1 cellular context compared by ENCODE assay signal in the genomic region with DNA sequence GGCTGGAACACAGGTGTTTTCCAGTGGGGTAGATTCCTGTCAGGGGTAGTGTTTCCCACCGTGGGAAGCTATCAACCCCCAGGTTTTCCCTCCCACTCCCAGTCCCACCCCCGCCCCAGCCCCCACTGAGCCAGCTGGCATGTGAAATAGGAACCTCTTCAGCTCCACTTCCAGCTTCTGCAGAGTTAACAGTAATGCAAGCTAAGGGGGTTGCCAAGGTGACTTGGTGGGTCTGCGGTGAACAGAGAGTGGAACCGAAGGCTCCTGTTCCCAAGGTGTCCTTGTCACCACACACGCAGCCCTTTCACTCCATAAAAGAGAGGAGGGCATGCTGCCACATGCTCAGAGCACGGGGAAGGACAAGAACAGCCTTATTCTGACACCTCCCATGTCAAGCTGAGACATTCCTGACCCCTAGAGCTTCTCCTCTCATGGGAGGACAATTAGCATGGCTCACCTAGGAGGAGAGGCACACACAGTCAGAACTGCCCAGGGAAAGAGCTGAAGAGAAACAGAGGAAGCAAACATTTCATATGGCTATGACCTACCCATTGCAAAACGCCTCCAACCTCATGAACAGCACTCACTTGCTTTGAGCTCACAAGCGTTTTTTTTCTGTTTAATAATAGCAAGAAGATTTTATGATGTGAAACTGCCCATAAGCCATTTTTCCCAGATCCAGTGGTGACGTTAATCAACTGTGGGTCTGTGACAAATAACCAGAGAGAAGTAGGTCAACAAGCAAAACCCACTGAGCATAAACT.
TF ChIP-seq lines count a peak whose summit lies in the region.

No MANE protein-coding gene starts in this region.

TF ChIP-seq in GM12878, 131 proteins besides CTCF, POLR2A, EP300 and RAD21:
- TF ChIP-seq, protein P1, sequence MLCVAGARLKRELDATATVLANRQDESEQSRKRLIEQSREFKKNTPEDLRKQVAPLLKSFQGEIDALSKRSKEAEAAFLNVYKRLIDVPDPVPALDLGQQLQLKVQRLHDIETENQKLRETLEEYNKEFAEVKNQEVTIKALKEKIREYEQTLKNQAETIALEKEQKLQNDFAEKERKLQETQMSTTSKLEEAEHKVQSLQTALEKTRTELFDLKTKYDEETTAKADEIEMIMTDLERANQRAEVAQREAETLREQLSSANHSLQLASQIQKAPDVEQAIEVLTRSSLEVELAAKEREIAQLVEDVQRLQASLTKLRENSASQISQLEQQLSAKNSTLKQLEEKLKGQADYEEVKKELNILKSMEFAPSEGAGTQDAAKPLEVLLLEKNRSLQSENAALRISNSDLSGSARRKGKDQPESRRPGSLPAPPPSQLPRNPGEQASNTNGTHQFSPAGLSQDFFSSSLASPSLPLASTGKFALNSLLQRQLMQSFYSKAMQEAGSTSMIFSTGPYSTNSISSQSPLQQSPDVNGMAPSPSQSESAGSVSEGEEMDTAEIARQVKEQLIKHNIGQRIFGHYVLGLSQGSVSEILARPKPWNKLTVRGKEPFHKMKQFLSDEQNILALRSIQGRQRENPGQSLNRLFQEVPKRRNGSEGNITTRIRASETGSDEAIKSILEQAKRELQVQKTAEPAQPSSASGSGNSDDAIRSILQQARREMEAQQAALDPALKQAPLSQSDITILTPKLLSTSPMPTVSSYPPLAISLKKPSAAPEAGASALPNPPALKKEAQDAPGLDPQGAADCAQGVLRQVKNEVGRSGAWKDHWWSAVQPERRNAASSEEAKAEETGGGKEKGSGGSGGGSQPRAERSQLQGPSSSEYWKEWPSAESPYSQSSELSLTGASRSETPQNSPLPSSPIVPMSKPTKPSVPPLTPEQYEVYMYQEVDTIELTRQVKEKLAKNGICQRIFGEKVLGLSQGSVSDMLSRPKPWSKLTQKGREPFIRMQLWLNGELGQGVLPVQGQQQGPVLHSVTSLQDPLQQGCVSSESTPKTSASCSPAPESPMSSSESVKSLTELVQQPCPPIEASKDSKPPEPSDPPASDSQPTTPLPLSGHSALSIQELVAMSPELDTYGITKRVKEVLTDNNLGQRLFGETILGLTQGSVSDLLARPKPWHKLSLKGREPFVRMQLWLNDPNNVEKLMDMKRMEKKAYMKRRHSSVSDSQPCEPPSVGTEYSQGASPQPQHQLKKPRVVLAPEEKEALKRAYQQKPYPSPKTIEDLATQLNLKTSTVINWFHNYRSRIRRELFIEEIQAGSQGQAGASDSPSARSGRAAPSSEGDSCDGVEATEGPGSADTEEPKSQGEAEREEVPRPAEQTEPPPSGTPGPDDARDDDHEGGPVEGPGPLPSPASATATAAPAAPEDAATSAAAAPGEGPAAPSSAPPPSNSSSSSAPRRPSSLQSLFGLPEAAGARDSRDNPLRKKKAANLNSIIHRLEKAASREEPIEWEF (IDR thresholded peaks at IDR 0.05; ENCODE audit: insufficient replicate concordance, low read depth, low read length) = no peak
- no peak for TF ChIP-seq SMARCA5 (IDR thresholded peaks at IDR 0.05)
- no peak for TF ChIP-seq CBFB (IDR thresholded peaks at IDR 0.05; ENCODE audit: low read depth)
- no peak for TF ChIP-seq WRNIP1 (IDR thresholded peaks at IDR 0.05; ENCODE audit: borderline replicate concordance, low read depth, low read length)
- no peak for TF ChIP-seq MTA3 (IDR thresholded peaks at IDR 0.05; ENCODE audit: borderline replicate concordance, low read length)
- no peak for TF ChIP-seq YBX1 (IDR thresholded peaks at IDR 0.05)
- no peak for TF ChIP-seq HDAC6 (IDR thresholded peaks at IDR 0.05; ENCODE audit: unreplicated experiment)
- no peak for TF ChIP-seq JUNB (IDR thresholded peaks at IDR 0.05)
- TF ChIP-seq, protein P2, sequence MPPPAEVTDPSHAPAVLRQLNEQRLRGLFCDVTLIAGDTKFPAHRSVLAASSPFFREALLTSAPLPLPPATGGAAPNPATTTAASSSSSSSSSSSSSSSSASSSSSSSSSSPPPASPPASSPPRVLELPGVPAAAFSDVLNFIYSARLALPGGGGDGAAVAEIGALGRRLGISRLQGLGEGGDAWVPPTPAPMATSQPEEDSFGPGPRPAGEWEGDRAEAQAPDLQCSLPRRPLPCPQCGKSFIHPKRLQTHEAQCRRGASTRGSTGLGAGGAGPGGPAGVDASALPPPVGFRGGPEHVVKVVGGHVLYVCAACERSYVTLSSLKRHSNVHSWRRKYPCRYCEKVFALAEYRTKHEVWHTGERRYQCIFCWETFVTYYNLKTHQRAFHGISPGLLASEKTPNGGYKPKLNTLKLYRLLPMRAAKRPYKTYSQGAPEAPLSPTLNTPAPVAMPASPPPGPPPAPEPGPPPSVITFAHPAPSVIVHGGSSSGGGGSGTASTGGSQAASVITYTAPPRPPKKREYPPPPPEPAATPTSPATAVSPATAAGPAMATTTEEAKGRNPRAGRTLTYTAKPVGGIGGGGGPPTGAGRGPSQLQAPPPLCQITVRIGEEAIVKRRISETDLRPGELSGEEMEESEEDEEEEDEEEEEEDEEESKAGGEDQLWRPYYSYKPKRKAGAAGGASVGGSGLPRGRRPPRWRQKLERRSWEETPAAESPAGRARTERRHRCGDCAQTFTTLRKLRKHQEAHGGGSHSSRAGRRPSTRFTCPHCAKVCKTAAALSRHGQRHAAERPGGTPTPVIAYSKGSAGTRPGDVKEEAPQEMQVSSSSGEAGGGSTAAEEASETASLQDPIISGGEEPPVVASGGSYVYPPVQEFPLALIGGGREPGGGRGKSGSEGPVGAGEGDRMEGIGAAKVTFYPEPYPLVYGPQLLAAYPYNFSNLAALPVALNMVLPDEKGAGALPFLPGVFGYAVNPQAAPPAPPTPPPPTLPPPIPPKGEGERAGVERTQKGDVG (CRISPR knock-in tag; IDR thresholded peaks at IDR 0.05) = no peak
- TF ChIP-seq EZH2 (IDR thresholded peaks at IDR 0.05; ENCODE audit: borderline replicate concordance, control insufficient read depth, low read depth, low read length) = no peak
- TF ChIP-seq, protein P3, sequence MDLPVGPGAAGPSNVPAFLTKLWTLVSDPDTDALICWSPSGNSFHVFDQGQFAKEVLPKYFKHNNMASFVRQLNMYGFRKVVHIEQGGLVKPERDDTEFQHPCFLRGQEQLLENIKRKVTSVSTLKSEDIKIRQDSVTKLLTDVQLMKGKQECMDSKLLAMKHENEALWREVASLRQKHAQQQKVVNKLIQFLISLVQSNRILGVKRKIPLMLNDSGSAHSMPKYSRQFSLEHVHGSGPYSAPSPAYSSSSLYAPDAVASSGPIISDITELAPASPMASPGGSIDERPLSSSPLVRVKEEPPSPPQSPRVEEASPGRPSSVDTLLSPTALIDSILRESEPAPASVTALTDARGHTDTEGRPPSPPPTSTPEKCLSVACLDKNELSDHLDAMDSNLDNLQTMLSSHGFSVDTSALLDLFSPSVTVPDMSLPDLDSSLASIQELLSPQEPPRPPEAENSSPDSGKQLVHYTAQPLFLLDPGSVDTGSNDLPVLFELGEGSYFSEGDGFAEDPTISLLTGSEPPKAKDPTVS (IDR thresholded peaks at IDR 0.05; ENCODE audit: low read depth, low read length) = no peak
- TF ChIP-seq, protein P4, sequence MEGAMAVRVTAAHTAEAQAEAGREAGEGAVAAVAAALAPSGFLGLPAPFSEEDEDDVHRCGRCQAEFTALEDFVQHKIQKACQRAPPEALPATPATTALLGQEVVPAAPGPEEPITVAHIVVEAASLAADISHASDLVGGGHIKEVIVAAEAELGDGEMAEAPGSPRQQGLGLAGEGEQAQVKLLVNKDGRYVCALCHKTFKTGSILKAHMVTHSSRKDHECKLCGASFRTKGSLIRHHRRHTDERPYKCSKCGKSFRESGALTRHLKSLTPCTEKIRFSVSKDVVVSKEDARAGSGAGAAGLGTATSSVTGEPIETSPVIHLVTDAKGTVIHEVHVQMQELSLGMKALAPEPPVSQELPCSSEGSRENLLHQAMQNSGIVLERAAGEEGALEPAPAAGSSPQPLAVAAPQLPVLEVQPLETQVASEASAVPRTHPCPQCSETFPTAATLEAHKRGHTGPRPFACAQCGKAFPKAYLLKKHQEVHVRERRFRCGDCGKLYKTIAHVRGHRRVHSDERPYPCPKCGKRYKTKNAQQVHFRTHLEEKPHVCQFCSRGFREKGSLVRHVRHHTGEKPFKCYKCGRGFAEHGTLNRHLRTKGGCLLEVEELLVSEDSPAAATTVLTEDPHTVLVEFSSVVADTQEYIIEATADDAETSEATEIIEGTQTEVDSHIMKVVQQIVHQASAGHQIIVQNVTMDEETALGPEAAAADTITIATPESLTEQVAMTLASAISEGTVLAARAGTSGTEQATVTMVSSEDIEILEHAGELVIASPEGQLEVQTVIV (IDR thresholded peaks at IDR 0.05; ENCODE audit: borderline replicate concordance, partially characterized antibody) = no peak
- TF ChIP-seq, protein P5, sequence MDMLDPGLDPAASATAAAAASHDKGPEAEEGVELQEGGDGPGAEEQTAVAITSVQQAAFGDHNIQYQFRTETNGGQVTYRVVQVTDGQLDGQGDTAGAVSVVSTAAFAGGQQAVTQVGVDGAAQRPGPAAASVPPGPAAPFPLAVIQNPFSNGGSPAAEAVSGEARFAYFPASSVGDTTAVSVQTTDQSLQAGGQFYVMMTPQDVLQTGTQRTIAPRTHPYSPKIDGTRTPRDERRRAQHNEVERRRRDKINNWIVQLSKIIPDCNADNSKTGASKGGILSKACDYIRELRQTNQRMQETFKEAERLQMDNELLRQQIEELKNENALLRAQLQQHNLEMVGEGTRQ (IDR thresholded peaks at IDR 0.05; ENCODE audit: borderline replicate concordance, low read depth, low read length) = no peak
- no peak for TF ChIP-seq RUNX3 (IDR thresholded peaks at IDR 0.05; ENCODE audit: low read length)
TF ChIP-seq in GM12878: peak in this region for 0.
